19 cellular contexts compared by ENCODE assay signal in genomic region chr5:155089649-155090048, GRCh38.
A peak's percentile ranks its signal among the peaks of the same experiment; 100 is the strongest.
DNase-seq lines count a peak whose midpoint lies in the region; ATAC-seq and TF ChIP-seq lines count a peak whose summit lies in the region.
"Had no signal": no experiment of that assay in that cellular context is flagged by ENCODE, and none has a peak within 500 bp of the region (broad histone marks: within the 10 kb centered on the region; RNA-seq: fewer than 3 reads in every experiment).

No MANE protein-coding gene starts in this region.

- H4K91ac ChIP-seq in trophoblast cell (ENCODE audit: low read depth, low read length), result peak overlapping the region; percentile 43

- H3K36me3 ChIP-seq in trophoblast cell (ENCODE audit: control insufficient read depth in 1 of 2, insufficient read depth in 2 of 2, low read length in 2 of 2) (no peaks in the 10 kb centered on the region), BE2C (no peaks in the 10 kb centered on the region)
- H3K36me3 ChIP-seq: BLaER1 had no signal

- H3K9me3 ChIP-seq in trophoblast cell (ENCODE audit: insufficient read depth, low read depth, low read length) (no peaks in the 10 kb centered on the region), BE2C (no peaks in the 10 kb centered on the region)

- H3K79me1 ChIP-seq in trophoblast cell (ENCODE audit: low read length), result peaks cover 27% of the 10 kb centered on the region

- no peak overlapping the region for H3K4me3 ChIP-seq in trophoblast cell (ENCODE audit: low read depth, low read length)
- H3K4me3 ChIP-seq in BE2C (ENCODE audit: low read depth, low read length), result no peak overlapping the region
- H3K4me3 ChIP-seq: BLaER1, GM12878 had no signal

- H2AK5ac ChIP-seq in trophoblast cell (ENCODE audit: low read length), result no peak overlapping the region

- WGBS in trophoblast cell (ENCODE audit: extremely low coverage, insufficient coverage, insufficient read length), result no CpG with 5 or more reads among the region's 1 CpG

- no peak for TF ChIP-seq CTCF in BE2C (IDR thresholded peaks at IDR 0.05; ENCODE audit: low read depth, low read length)

- no peak overlapping the region for H3K23ac ChIP-seq in trophoblast cell (ENCODE audit: low read length)

- peak overlapping the region; percentile 86 for H2BK12ac ChIP-seq in trophoblast cell (ENCODE audit: low read length)

- H2AFZ ChIP-seq in trophoblast cell (ENCODE audit: insufficient read depth, low read length, poor library complexity), result no peak overlapping the region

- H3K27me3 ChIP-seq in trophoblast cell (ENCODE audit: insufficient read depth, low read length) (no peaks in the 10 kb centered on the region), BE2C (no peaks in the 10 kb centered on the region; the same call in 1 of the 2 replicates)
- H3K27me3 ChIP-seq: BLaER1 had no signal

- H3K27ac ChIP-seq in trophoblast cell (ENCODE audit: low read depth, low read length), result no peak overlapping the region
- H3K27ac ChIP-seq: BLaER1, HL-60 had no signal

- peak overlapping the region; percentile 38 for H2BK120ac ChIP-seq in trophoblast cell (ENCODE audit: insufficient read depth, low read length, poor library complexity)

- H4K8ac ChIP-seq in trophoblast cell (ENCODE audit: low read depth, low read length), result no peak overlapping the region

- DNase-seq in EL (peak; percentile 36), M059J (ENCODE audit: low read depth) (peak; percentile 18), dermis blood vessel endothelial cell (peak; percentile 9), trophoblast cell (peak in 1 of 2 donors; percentile 8), BE2C (no peak)
- DNase-seq: CD8-positive, alpha-beta T cell; H7; NCI-H1105; NCI-H1694; NCI-H2227 treated with DMSO at 0.1 percent for 48 hours; NCI-H526 treated with DMSO at 0.1 percent for 48 hours; SHP77; T-helper 1 cell had no signal

- no peak overlapping the region for H3K4ac ChIP-seq in trophoblast cell (ENCODE audit: low read depth, low read length)

- no peak overlapping the region for H3K9ac ChIP-seq in trophoblast cell (ENCODE audit: low read length)
- H3K9ac ChIP-seq: BLaER1 had no signal

- H3K4me1 ChIP-seq in trophoblast cell (ENCODE audit: control insufficient read depth in 1 of 2, insufficient read depth in 2 of 2, low read length in 2 of 2) (peaks cover 21 to 39% of the 10 kb centered on the region in 2 experiments), BE2C (no peaks in the 10 kb centered on the region)
- H3K4me1 ChIP-seq: BLaER1 had no signal

- H3K79me2 ChIP-seq in trophoblast cell (ENCODE audit: control insufficient read depth, insufficient read depth, low read length, poor library complexity), result no peaks in the 10 kb centered on the region

- H4K12ac ChIP-seq in trophoblast cell (ENCODE audit: low read depth, low read length), result no peak overlapping the region

- H3K18ac ChIP-seq in trophoblast cell (ENCODE audit: low read length), result no peak overlapping the region

- H3K14ac ChIP-seq in trophoblast cell (ENCODE audit: low read length), result peak overlapping the region; percentile 51

- ATAC-seq in HG03039 (IDR thresholded peaks at IDR 0.05; ENCODE audit: unreplicated experiment), result no peak
- no peak for ATAC-seq in GM18502 (IDR thresholded peaks at IDR 0.05; ENCODE audit: poor library complexity, unreplicated experiment)
- ATAC-seq: CD8-positive, alpha-beta T cell; GM12878; SK-N-SH treated with all-trans-retinoic acid at 6 μM for 48 hours had no signal

- peak overlapping the region; percentile 70 for H2BK5ac ChIP-seq in trophoblast cell (ENCODE audit: low read depth, low read length, poor library complexity)

- no peak overlapping the region for H3K4me2 ChIP-seq in trophoblast cell (ENCODE audit: low read length)
- H3K4me2 ChIP-seq: BLaER1 had no signal
